1 cellular context compared by ENCODE assay signal in the genomic region with DNA sequence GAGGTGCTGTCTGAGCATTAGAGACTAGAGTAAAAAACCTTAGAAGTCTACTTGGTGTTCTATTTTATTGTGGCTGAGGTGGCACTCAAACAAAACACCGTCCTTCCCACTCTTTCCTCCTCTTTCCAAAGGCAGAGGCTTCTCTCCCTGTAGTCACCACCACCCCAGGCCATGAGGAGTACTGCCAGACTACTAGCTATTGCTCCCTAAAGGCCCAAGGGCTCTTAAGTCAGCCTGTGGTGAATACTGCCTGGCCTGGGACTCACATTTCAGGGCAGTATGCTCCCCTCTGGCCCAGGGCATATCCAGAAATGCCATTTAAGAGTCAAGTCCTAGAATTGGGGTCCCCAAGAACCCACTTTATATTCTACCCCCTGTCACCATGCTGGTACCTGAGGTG.
TF ChIP-seq lines count a peak whose summit lies in the region.

No MANE protein-coding gene starts in this region.

TF ChIP-seq in GM23338, 12 proteins besides CTCF, POLR2A, EP300 and RAD21 (continued from another document):
- TF ChIP-seq ETS1 (IDR thresholded peaks at IDR 0.05) = no peak
TF ChIP-seq in GM23338: peak in this region for 0.
